In the genomic region with DNA sequence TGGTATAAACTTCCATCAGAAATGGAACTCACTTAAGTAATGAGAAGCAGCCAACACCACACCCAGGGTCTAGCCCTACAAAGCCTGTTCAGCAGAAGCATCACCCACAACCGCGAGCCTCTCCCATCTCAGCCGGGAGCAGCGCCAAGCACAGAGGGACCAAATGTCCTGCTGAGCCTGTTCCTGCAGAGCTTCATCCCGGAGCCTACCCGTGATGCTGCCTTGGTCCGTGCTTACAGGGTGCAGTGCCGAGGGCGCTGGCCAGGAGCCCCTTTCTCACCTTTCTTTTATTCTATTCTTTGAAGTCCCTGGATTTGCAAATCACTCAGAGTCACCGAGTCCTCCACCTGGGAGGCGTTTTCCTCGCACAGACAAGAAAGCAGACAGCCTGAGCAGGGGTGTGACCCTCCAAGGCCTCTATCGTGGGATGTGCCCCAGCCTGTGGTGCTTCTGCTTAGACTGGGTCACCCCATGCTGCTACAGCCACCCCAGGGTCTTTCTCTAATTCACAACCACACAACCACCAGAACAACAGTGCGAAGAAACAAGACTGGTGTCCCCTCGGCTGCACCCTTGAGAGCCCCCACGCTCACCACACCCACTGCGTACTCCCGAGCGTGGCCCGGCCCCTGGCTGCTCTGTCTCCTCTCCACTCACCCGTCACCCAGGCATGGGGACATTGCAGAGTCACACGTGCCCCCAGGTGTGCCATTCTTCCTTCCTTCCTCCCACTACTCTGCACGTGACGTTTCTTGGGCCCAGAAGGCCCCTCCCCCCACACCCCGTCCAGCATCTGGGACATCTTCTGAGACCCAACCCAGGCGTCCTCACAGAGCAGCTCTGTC, we compare ENCODE assay signal across 20 cellular contexts.
DNase-seq lines count a peak whose midpoint lies in the region; ATAC-seq, FAIRE-seq and TF ChIP-seq lines count a peak whose summit lies in the region.
"Had no signal": no experiment of that assay in that cellular context is flagged by ENCODE, and none has a peak within 500 bp of the region (broad histone marks: within the 10 kb centered on the region; RNA-seq: fewer than 3 reads in every experiment).

No MANE protein-coding gene starts in this region.

- no peak overlapping the region for H3K4me3 Mint-ChIP-seq in MCF 10A (ENCODE audit: unreplicated experiment)
- H3K4me3 Mint-ChIP-seq in stimulated activated naive B cell treated with anti-CD40 and anti-IgM and Interleukin-4, amounts not matched to agents 10 μg/mL and 1 μg/mL and 100 μg/mL, for 72 hours: no peak overlapping the region
- H3K4me3 Mint-ChIP-seq in stimulated activated effector memory CD8-positive, alpha-beta T cell treated with anti-CD3 and anti-CD28 coated beads, Interleukin-12 subunit alpha, Interleukin-12 subunit beta, amount 100 ng/mL, for 72 hours: no peak overlapping the region
- H3K4me3 Mint-ChIP-seq: activated naive CD8-positive, alpha-beta T cell; activated T-cell treated with anti-CD3 and anti-CD28 coated beads, Interleukin-2, amount 50 U/mL, for 72 hours had no signal

- intact Hi-C loops in MCF 10A (cut with micrococcal nuclease): no loop called here
- intact Hi-C loops in breast epithelium (cut with DNase I; ENCODE audit: low total_unique reads): no loop called here
- intact Hi-C loops in kidney (cut with DNase I): no loop called here

- H3K9ac ChIP-seq in kidney (ENCODE audit: low read length in 2 of 2): no peak overlapping the region

- H3K9me3 Mint-ChIP-seq in MCF 10A (ENCODE audit: unreplicated experiment): no peaks in the 10 kb centered on the region
- H3K9me3 Mint-ChIP-seq in stimulated activated naive B cell treated with anti-CD40 and anti-IgM and Interleukin-4, amounts not matched to agents 10 μg/mL and 1 μg/mL and 100 μg/mL, for 72 hours: no peaks in the 10 kb centered on the region
- no peaks in the 10 kb centered on the region for H3K9me3 Mint-ChIP-seq in stimulated activated effector memory CD8-positive, alpha-beta T cell treated with anti-CD3 and anti-CD28 coated beads, Interleukin-12 subunit alpha, Interleukin-12 subunit beta, amount 100 ng/mL, for 72 hours
- H3K9me3 Mint-ChIP-seq: activated T-cell treated with anti-CD3 and anti-CD28 coated beads, Interleukin-2, amount 50 U/mL, for 72 hours; CD4-positive, alpha-beta memory T cell had no signal

- H3K36me3 Mint-ChIP-seq in MCF 10A (ENCODE audit: insufficient read depth, unreplicated experiment): peaks cover 67% of the 10 kb centered on the region
- peaks cover 28 to 30% of the 10 kb centered on the region in 2 donors for H3K36me3 Mint-ChIP-seq in stimulated activated naive B cell treated with anti-CD40 and anti-IgM and Interleukin-4, amounts not matched to agents 10 μg/mL and 1 μg/mL and 100 μg/mL, for 72 hours
- H3K36me3 Mint-ChIP-seq in stimulated activated effector memory CD8-positive, alpha-beta T cell treated with anti-CD3 and anti-CD28 coated beads, Interleukin-12 subunit alpha, Interleukin-12 subunit beta, amount 100 ng/mL, for 72 hours: no peaks in the 10 kb centered on the region

- CTCF ChIA-PET in MCF 10A (lab: Yijun Ruan, JAX): no interaction called here

- no peak for DNase-seq in MCF 10A (ENCODE audit: unreplicated experiment)
- no peak for DNase-seq in breast epithelium (ENCODE audit: low spot score in 2 of 2)
- DNase-seq in Peyer's patch: peak in 2 of 3 donors; percentile 40 to 43
- DNase-seq in kidney: peak; percentile 57
- no peak for DNase-seq in stimulated activated naive B cell treated with anti-CD40 and anti-IgM and Interleukin-4, amounts not matched to agents 10 μg/mL and 1 μg/mL and 100 μg/mL, for 72 hours
- DNase-seq in stimulated activated effector memory CD8-positive, alpha-beta T cell treated with anti-CD3 and anti-CD28 coated beads, Interleukin-12 subunit alpha, Interleukin-12 subunit beta, amount 100 ng/mL, for 72 hours (ENCODE audit: low spot score in 2 of 2): no peak
- no peak for DNase-seq in DMS153 (lab: John Stamatoyannopoulos, UW)
- no peak for DNase-seq in glomerular visceral epithelial cell (ENCODE audit: extremely low spot score)
- DNase-seq: activated CD8-positive, alpha-beta memory T cell treated with anti-CD3 and anti-CD28 coated beads for 24 hours; activated T-cell treated with anti-CD3 and anti-CD28 coated beads, Interleukin-2, amount 50 U/mL, for 72 hours; CD4-positive, alpha-beta memory T cell; DMS79; effector memory CD4-positive, alpha-beta T cell; HCEC 1CT; NCI-H1417; NCI-H524 treated with DMSO at 0.1 percent for 48 hours; stimulated activated CD4-positive, alpha-beta T cell treated with anti-CD3 and anti-CD28 coated beads, Interleukin-4, amount 100 ng/mL, for 4 hours; substantia nigra had no signal

- H3K27me3 Mint-ChIP-seq in MCF 10A (ENCODE audit: insufficient read depth, unreplicated experiment): no peaks in the 10 kb centered on the region
- H3K27me3 Mint-ChIP-seq in stimulated activated naive B cell treated with anti-CD40 and anti-IgM and Interleukin-4, amounts not matched to agents 10 μg/mL and 1 μg/mL and 100 μg/mL, for 72 hours: no peaks in the 10 kb centered on the region
- H3K27me3 Mint-ChIP-seq: activated naive CD8-positive, alpha-beta T cell; CD4-positive, alpha-beta memory T cell had no signal

- no peaks in the 10 kb centered on the region for H3K4me1 Mint-ChIP-seq in MCF 10A (ENCODE audit: insufficient read depth, unreplicated experiment)
- H3K4me1 Mint-ChIP-seq in stimulated activated naive B cell treated with anti-CD40 and anti-IgM and Interleukin-4, amounts not matched to agents 10 μg/mL and 1 μg/mL and 100 μg/mL, for 72 hours: peaks cover 4% of the 10 kb centered on the region in 2 donors
- peaks cover 23% of the 10 kb centered on the region for H3K4me1 Mint-ChIP-seq in stimulated activated effector memory CD8-positive, alpha-beta T cell treated with anti-CD3 and anti-CD28 coated beads, Interleukin-12 subunit alpha, Interleukin-12 subunit beta, amount 100 ng/mL, for 72 hours

- POLR2A ChIA-PET in MCF 10A (lab: Yijun Ruan, JAX): no interaction called here

- H3K27ac ChIP-seq in breast epithelium: no peak overlapping the region
- no peak overlapping the region for H3K27ac ChIP-seq in Peyer's patch
- H3K27ac ChIP-seq in kidney (ENCODE audit: low read depth in 2 of 2, low read length in 2 of 2): no peak overlapping the region
- H3K27ac ChIP-seq: neutrophil had no signal

- BruUV-seq in MCF 10A (replicated peaks; lab: Mats Ljungman, UMichigan): no TSS peak

- H3K4me3 ChIP-seq in breast epithelium (no peak overlapping the region), Peyer's patch (no peak overlapping the region), kidney (ENCODE audit: low read length in 2 of 2) (no peak overlapping the region)

- H3K4me1 ChIP-seq in breast epithelium: no peaks in the 10 kb centered on the region
- H3K4me1 ChIP-seq in Peyer's patch: no peaks in the 10 kb centered on the region
- H3K4me1 ChIP-seq in kidney (ENCODE audit: control insufficient read depth in 1 of 2, insufficient read depth in 1 of 2, low read depth in 1 of 2, low read length in 2 of 2): no peaks in the 10 kb centered on the region

- TF ChIP-seq CTCF in MCF 10A (IDR thresholded peaks at IDR 0.05; ENCODE audit: unreplicated experiment) (no peak), breast epithelium (IDR thresholded peaks at IDR 0.05) (no peak), Peyer's patch (IDR thresholded peaks at IDR 0.05) (no peak), kidney (IDR thresholded peaks at IDR 0.05; ENCODE audit: borderline replicate concordance, extremely low read depth, insufficient read depth) (no peak)

- H3K9me3 ChIP-seq in breast epithelium (no peaks in the 10 kb centered on the region), Peyer's patch (no peaks in the 10 kb centered on the region), kidney (ENCODE audit: control insufficient read depth in 1 of 2, low read length in 2 of 2) (no peaks in the 10 kb centered on the region)
- H3K9me3 ChIP-seq: neutrophil had no signal

- H3K36me3 ChIP-seq in breast epithelium: no peaks in the 10 kb centered on the region
- H3K36me3 ChIP-seq in Peyer's patch: peaks cover 0 to 3% (median 0%) of the 10 kb centered on the region in 3 donors
- peaks cover 0 to 2% of the 10 kb centered on the region in 2 donors for H3K36me3 ChIP-seq in kidney (ENCODE audit: control insufficient read depth in 1 of 2, insufficient read depth in 2 of 2, low read length in 2 of 2)

- peak overlapping the region; percentile 63 for H3K27ac Mint-ChIP-seq in MCF 10A (ENCODE audit: low read depth, unreplicated experiment)
- H3K27ac Mint-ChIP-seq in stimulated activated naive B cell treated with anti-CD40 and anti-IgM and Interleukin-4, amounts not matched to agents 10 μg/mL and 1 μg/mL and 100 μg/mL, for 72 hours: peak overlapping the region; percentile 25
- H3K27ac Mint-ChIP-seq in stimulated activated effector memory CD8-positive, alpha-beta T cell treated with anti-CD3 and anti-CD28 coated beads, Interleukin-12 subunit alpha, Interleukin-12 subunit beta, amount 100 ng/mL, for 72 hours: no peak overlapping the region
- H3K27ac Mint-ChIP-seq: activated naive CD8-positive, alpha-beta T cell; activated T-cell treated with anti-CD3 and anti-CD28 coated beads, Interleukin-2, amount 50 U/mL, for 72 hours had no signal

- TF ChIP-seq POLR2A in breast epithelium (IDR thresholded peaks at IDR 0.05) (no peak), Peyer's patch (IDR thresholded peaks at IDR 0.05) (no peak)

- H3K27me3 ChIP-seq in breast epithelium (no peaks in the 10 kb centered on the region), Peyer's patch (no peaks in the 10 kb centered on the region)
- H3K27me3 ChIP-seq: neutrophil had no signal

- no peak for ATAC-seq in stimulated activated naive B cell treated with anti-CD40 and anti-IgM and Interleukin-4, amounts not matched to agents 10 μg/mL and 1 μg/mL and 100 μg/mL, for 72 hours (replicated peaks)
- no peak for ATAC-seq in stimulated activated effector memory CD8-positive, alpha-beta T cell treated with anti-CD3 and anti-CD28 coated beads, Interleukin-12 subunit alpha, Interleukin-12 subunit beta, amount 100 ng/mL, for 72 hours
- ATAC-seq: activated T-cell treated with anti-CD3 and anti-CD28 coated beads, Interleukin-2, amount 50 U/mL, for 72 hours had no signal

- FAIRE-seq in kidney (lab: Jason Lieb, UNC): no peak

Comparison
In these comparisons a context has a peak if more than half of its experiments do, and no peak if none do; other contexts are left out.
1. DNase-seq: peak in Peyer's patch (2 of 3) and kidney (single experiment); none in MCF 10A (single experiment), breast epithelium (0 of 2), stimulated activated naive B cell treated with anti-CD40 and anti-IgM and Interleukin-4, amounts not matched to agents 10 μg/mL and 1 μg/mL and 100 μg/mL, for 72 hours (single experiment), stimulated activated effector memory CD8-positive, alpha-beta T cell treated with anti-CD3 and anti-CD28 coated beads, Interleukin-12 subunit alpha, Interleukin-12 subunit beta, amount 100 ng/mL, for 72 hours (0 of 2), DMS153 (single experiment) and glomerular visceral epithelial cell (single experiment).